In genomic region chr17:68182016-68182315, GRCh38 we compare ENCODE assay signal across 11 cellular contexts.
DNase-seq lines count a peak whose midpoint lies in the region; ATAC-seq, FAIRE-seq and TF ChIP-seq lines count a peak whose summit lies in the region.
"Had no signal": no experiment of that assay in that cellular context is flagged by ENCODE, and none has a peak within 500 bp of the region (broad histone marks: within the 10 kb centered on the region; RNA-seq: fewer than 3 reads in every experiment).

No MANE protein-coding gene starts in this region.

- peak; percentile 47 for ATAC-seq in HG02678 (IDR thresholded peaks at IDR 0.05; ENCODE audit: unreplicated experiment)
- ATAC-seq: stimulated activated naive CD8-positive, alpha-beta T cell treated with anti-CD3 and anti-CD28 coated beads, Interleukin-15, Interleukin-2, amounts not matched to agents 100 U/mL and 50 U/mL, for 24 hours had no signal

- H3K4me3 ChIP-seq in SJCRH30 (no peak overlapping the region), endodermal cell (ENCODE audit: low read length) (no peak overlapping the region)
- H3K4me3 ChIP-seq: SK-N-MC had no signal

- no peak for TF ChIP-seq CTCF in endodermal cell (conservative IDR thresholded peaks at IDR 0.05)

- H3K36me3 Mint-ChIP-seq in endodermal cell (ENCODE audit: low read depth): no peaks in the 10 kb centered on the region

- in situ Hi-C loops in ACHN (cut with HindIII; ENCODE audit: low pct_ligation_motif_present, low pct_unique_long_range_greater_than_20kb, low sequenced_read_pairs): no loop called here

- H3K4me1 Mint-ChIP-seq in endodermal cell: no peaks in the 10 kb centered on the region

- peaks cover 2% of the 10 kb centered on the region for H3K27me3 Mint-ChIP-seq in endodermal cell (ENCODE audit: insufficient read depth)

- H3K4me3 Mint-ChIP-seq in endodermal cell: no peak overlapping the region

- H3K36me3 ChIP-seq in SJCRH30 (no peaks in the 10 kb centered on the region), endodermal cell (ENCODE audit: control insufficient read depth, insufficient read depth, low read length) (no peaks in the 10 kb centered on the region)

- peak; percentile 82 for FAIRE-seq in GM18507 (lab: Jason Lieb, UNC)

- H3K4me1 ChIP-seq in SJCRH30 (peaks cover 5% of the 10 kb centered on the region; the same call in 1 of the 2 replicates), endodermal cell (ENCODE audit: control insufficient read depth, insufficient read depth, low read length) (no peaks in the 10 kb centered on the region)

- no peak overlapping the region for H3K27ac Mint-ChIP-seq in endodermal cell

- 60 to 90% methylated on average over 1 of the region's 1 CpG for WGBS in endodermal cell (ENCODE audit: insufficient coverage in 1 of 2, insufficient read length in 1 of 2), 2 experiments

- no peak overlapping the region for H3K9ac ChIP-seq in endodermal cell (ENCODE audit: extremely low read depth, low read length, poor library complexity, severe bottlenecking)

- no peaks in the 10 kb centered on the region for H3K27me3 ChIP-seq in SJCRH30
- H3K27me3 ChIP-seq in endodermal cell (ENCODE audit: control insufficient read depth, insufficient read depth, low read length, poor library complexity, severe bottlenecking): no peaks in the 10 kb centered on the region

- H3K9me3 ChIP-seq in SJCRH30 (replicated peaks) (no peaks in the 10 kb centered on the region), endodermal cell (ENCODE audit: control insufficient read depth, low read length) (no peaks in the 10 kb centered on the region)

- peaks cover 3% of the 10 kb centered on the region for H3K9me3 Mint-ChIP-seq in endodermal cell

- DNase-seq in ACHN (peak; percentile 25), GM18507 (ENCODE audit: extremely low spot score, insufficient read length, low read depth) (no peak), SJCRH30 (peak; percentile 33 to 65), NCI-H1048 (lab: John Stamatoyannopoulos, UW) (no peak), NCI-H2081 treated with DMSO at 0.1 percent for 48 hours (lab: John Stamatoyannopoulos, UW) (no peak), endodermal cell (no peak)
- no peak for DNase-seq in stimulated activated CD4-positive, alpha-beta T cell treated with anti-CD3 and anti-CD28 coated beads, Interleukin-12 subunit alpha, Interleukin-12 subunit beta, amount 100 ng/mL, for 4 hours
- DNase-seq: H7; stimulated activated naive CD8-positive, alpha-beta T cell treated with anti-CD3 and anti-CD28 coated beads, Interleukin-15, Interleukin-2, amounts not matched to agents 100 U/mL and 50 U/mL, for 24 hours had no signal

- H3K27ac ChIP-seq in SJCRH30: no peak overlapping the region
- H3K27ac ChIP-seq in endodermal cell (ENCODE audit: low read depth, low read length): no peak overlapping the region
- H3K27ac ChIP-seq: SK-N-MC had no signal

Comparison
In these comparisons a context has a peak if more than half of its experiments do, and no peak if none do; other contexts are left out.
1. DNase-seq: peak in ACHN (single experiment) and SJCRH30 (2 of 2); none in GM18507 (single experiment), NCI-H1048 (single experiment), NCI-H2081 treated with DMSO at 0.1 percent for 48 hours (single experiment), stimulated activated CD4-positive, alpha-beta T cell treated with anti-CD3 and anti-CD28 coated beads, Interleukin-12 subunit alpha, Interleukin-12 subunit beta, amount 100 ng/mL, for 4 hours (single experiment) and endodermal cell (single experiment).